ENCODE assay signal across 22 cellular contexts in genomic region chr4:41471672-41472071, GRCh38.
DNase-seq lines count a peak whose midpoint lies in the region; ATAC-seq, FAIRE-seq and TF ChIP-seq lines count a peak whose summit lies in the region.
"Had no signal": no experiment of that assay in that cellular context is flagged by ENCODE, and none has a peak within 500 bp of the region (broad histone marks: within the 10 kb centered on the region; RNA-seq: fewer than 3 reads in every experiment).

No MANE protein-coding gene starts in this region.

- no peaks in the 10 kb centered on the region for H3F3A ChIP-seq in smooth muscle cell (ENCODE audit: low read depth)

- no peak overlapping the region for H3K4me2 ChIP-seq in smooth muscle cell

- TF ChIP-seq CTCF in C4-2B (conservative IDR thresholded peaks at IDR 0.05) (no peak), LNCaP clone FGC (IDR thresholded peaks at IDR 0.05; ENCODE audit: control insufficient read depth, extremely low read depth, insufficient read depth) (no peak), dorsolateral prefrontal cortex (IDR thresholded peaks at IDR 0.05 in 54 of 56, conservative IDR thresholded peaks at IDR 0.05 in 2 of 56; ENCODE audit: low read depth in 1 of 56, partially characterized antibody in 56 of 56) (no peak), psoas muscle (IDR thresholded peaks at IDR 0.05) (no peak), smooth muscle cell (IDR thresholded peaks at IDR 0.05; ENCODE audit: borderline replicate concordance, insufficient read depth, poor library complexity, severe bottlenecking) (no peak), pancreas (IDR thresholded peaks at IDR 0.05) (no peak)
- TF ChIP-seq CTCF in CD4-positive, alpha-beta T cell (IDR thresholded peaks at IDR 0.05), result no peak

- H3K27ac ChIP-seq in C4-2B (peak overlapping the region; percentile 92), dorsolateral prefrontal cortex (peak overlapping the region in 34 of 59 donors; percentile 2 to 82 (median 47)), psoas muscle (peak overlapping the region; percentile 60), smooth muscle cell (ENCODE audit: low read depth) (no peak overlapping the region), pancreas (no peak overlapping the region)
- no peak overlapping the region for H3K27ac ChIP-seq in CD4-positive, alpha-beta T cell (ENCODE audit: low read depth, low read length)
- H3K27ac ChIP-seq: HL-60 had no signal

- H3K36me3 ChIP-seq in psoas muscle (ENCODE audit: insufficient read depth in 1 of 2, low read depth in 1 of 2) (no peaks in the 10 kb centered on the region), smooth muscle cell (ENCODE audit: low read depth) (no peaks in the 10 kb centered on the region), pancreas (no peaks in the 10 kb centered on the region)

- H3K9ac ChIP-seq in smooth muscle cell (ENCODE audit: low read depth), result no peak overlapping the region

- no peak overlapping the region for H3K4me3 Mint-ChIP-seq in CD4-positive, alpha-beta T cell
- H3K4me3 Mint-ChIP-seq: H9 had no signal

- no peak overlapping the region for H3K27ac Mint-ChIP-seq in CD4-positive, alpha-beta T cell
- H3K27ac Mint-ChIP-seq: CD14-positive monocyte, H9 had no signal

- H3K4me3 ChIP-seq in LNCaP clone FGC (ENCODE audit: low read depth, low read length), result peak overlapping the region; percentile 5; the same call in 1 of the 2 replicates
- no peak overlapping the region for H3K4me3 ChIP-seq in dorsolateral prefrontal cortex
- H3K4me3 ChIP-seq in psoas muscle, result peak overlapping the region; percentile 43
- H3K4me3 ChIP-seq in smooth muscle cell, result no peak overlapping the region
- no peak overlapping the region for H3K4me3 ChIP-seq in pancreas

- no peak overlapping the region for H2AFZ ChIP-seq in smooth muscle cell (ENCODE audit: low read depth)

- H3K4me1 Mint-ChIP-seq in CD4-positive, alpha-beta T cell (ENCODE audit: low read depth), result no peaks in the 10 kb centered on the region

- FAIRE-seq in pancreas (lab: Jason Lieb, UNC), result no peak
- FAIRE-seq: GM19239, HTR-8/SVneo had no signal

- DNase-seq in LNCaP clone FGC (ENCODE audit: low read depth), result peak; percentile 92
- DNase-seq in dorsolateral prefrontal cortex, result no peak
- no peak for DNase-seq in psoas muscle
- DNase-seq in smooth muscle cell (lab: John Stamatoyannopoulos, UW; ENCODE audit: unreplicated experiment), result no peak
- DNase-seq in CD4-positive, alpha-beta T cell, result no peak
- DNase-seq in pancreas, result no peak
- DNase-seq: COR-L47, H9, MV-4-11, NCI-H1417, NCI-H1930, NCI-H2171 treated with DMSO at 0.1 percent for 48 hours, NCI-H510A, NCI-H774 had no signal

- H3K36me3 Mint-ChIP-seq in CD4-positive, alpha-beta T cell (ENCODE audit: low read depth), result no peaks in the 10 kb centered on the region
- H3K36me3 Mint-ChIP-seq: CD14-positive monocyte had no signal

- H3K9me3 Mint-ChIP-seq in CD4-positive, alpha-beta T cell, result peaks cover 3% of the 10 kb centered on the region
- H3K9me3 Mint-ChIP-seq: H9 had no signal

- ATAC-seq in psoas muscle, result peak in 3 of 4 donors; percentile 18 to 46 (median 38)
- no peak for ATAC-seq in CD4-positive, alpha-beta T cell (ENCODE audit: poor library complexity)
- no peak for ATAC-seq in HG02884 (IDR thresholded peaks at IDR 0.05; ENCODE audit: unreplicated experiment)
- ATAC-seq in pancreas, result no peak
- ATAC-seq: Panc1, Right ventricle myocardium inferior had no signal

- H3K27me3 Mint-ChIP-seq in CD4-positive, alpha-beta T cell, result peaks cover 8% of the 10 kb centered on the region

- CTCF ChIA-PET in CD4-positive, alpha-beta T cell (lab: Charles Lee), result interaction anchor here (1.4 kb wide), 1 partner anchor 17 kb away, joined by 3 read pairs; no protein-coding TSS in a partner anchor

- intact Hi-C loops in dorsolateral prefrontal cortex (cut with DNase I), result no loop called here
- intact Hi-C loops in psoas muscle (cut with DNase I), result no loop called here
- intact Hi-C loops in CD4-positive, alpha-beta T cell (cut with DNase I, micrococcal nuclease), result no loop called here
- intact Hi-C loops in pancreas (cut with DNase I), result no loop called here

- H3K27me3 ChIP-seq in dorsolateral prefrontal cortex, result no peaks in the 10 kb centered on the region
- H3K27me3 ChIP-seq in psoas muscle (ENCODE audit: insufficient read depth in 3 of 3, low read length in 2 of 3), result no peaks in the 10 kb centered on the region
- H3K27me3 ChIP-seq in smooth muscle cell (ENCODE audit: low read depth), result no peaks in the 10 kb centered on the region
- H3K27me3 ChIP-seq in CD4-positive, alpha-beta T cell (ENCODE audit: control insufficient read depth, insufficient read depth, low read length), result no peaks in the 10 kb centered on the region
- no peaks in the 10 kb centered on the region for H3K27me3 ChIP-seq in pancreas

- POLR2A ChIA-PET in CD4-positive, alpha-beta T cell (lab: Charles Lee), result no interaction called here

- 24 to 51% (median 31%) methylated on average over 2 of the region's 2 CpGs for WGBS in psoas muscle, 3 donors
- WGBS in smooth muscle cell (ENCODE audit: low lambda C conversion rate), result 87% methylated on average over 2 of the region's 2 CpGs
- WGBS in pancreas, 2 donors, result 65 to 72% methylated on average over 2 of the region's 2 CpGs

- H3K4me1 ChIP-seq in psoas muscle (peaks cover 31% of the 10 kb centered on the region), smooth muscle cell (ENCODE audit: low read depth) (no peaks in the 10 kb centered on the region), pancreas (no peaks in the 10 kb centered on the region)

- H3K9me3 ChIP-seq in psoas muscle, result no peaks in the 10 kb centered on the region
- no peaks in the 10 kb centered on the region for H3K9me3 ChIP-seq in smooth muscle cell (replicated peaks; ENCODE audit: low read depth)
- H3K9me3 ChIP-seq in CD4-positive, alpha-beta T cell (ENCODE audit: control insufficient read depth, low read length), result no peaks in the 10 kb centered on the region
- H3K9me3 ChIP-seq in pancreas, result no peaks in the 10 kb centered on the region

- H3K79me2 ChIP-seq in smooth muscle cell (ENCODE audit: low read depth), result no peaks in the 10 kb centered on the region

- no peaks in the 10 kb centered on the region for H4K20me1 ChIP-seq in smooth muscle cell (ENCODE audit: low read depth)

Comparison
In these comparisons a context has a peak if more than half of its experiments do, and no peak if none do; other contexts are left out.
1. H3K27ac ChIP-seq: peak in C4-2B (single experiment), dorsolateral prefrontal cortex (34 of 59) and psoas muscle (single experiment); none in smooth muscle cell (single experiment), CD4-positive, alpha-beta T cell (single experiment) and pancreas (0 of 4).
2. H3K4me3 ChIP-seq: peak in LNCaP clone FGC (single experiment) and psoas muscle (single experiment); none in dorsolateral prefrontal cortex (0 of 59), smooth muscle cell (single experiment) and pancreas (0 of 4).
3. ATAC-seq: peak in psoas muscle (3 of 4); none in CD4-positive, alpha-beta T cell (single experiment), HG02884 (single experiment) and pancreas (0 of 4).